1 cellular context compared by ENCODE assay signal in the genomic region with DNA sequence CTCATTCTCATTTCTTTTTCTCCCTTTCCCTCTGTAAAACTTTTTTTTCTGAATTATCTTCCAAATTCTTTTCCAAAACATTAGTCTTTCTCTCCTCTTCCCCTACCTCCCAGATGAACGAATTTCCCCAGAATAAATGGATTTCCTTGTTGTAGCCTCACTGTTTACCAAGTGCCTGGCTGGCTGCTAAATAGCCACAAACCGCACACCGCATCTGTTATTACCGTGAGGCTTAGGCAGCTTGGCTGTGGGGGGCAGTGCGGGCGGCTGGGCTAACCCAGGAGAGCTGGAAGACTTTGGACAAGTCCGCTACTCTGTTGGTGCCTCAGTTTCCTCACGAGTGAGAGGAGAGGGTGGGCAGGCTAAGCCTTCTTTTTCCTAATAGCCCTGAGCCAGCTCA.
TF ChIP-seq lines count a peak whose summit lies in the region.

No MANE protein-coding gene starts in this region.

TF ChIP-seq in HepG2, 621 proteins besides CTCF, POLR2A, EP300 and RAD21:
- TF ChIP-seq ZNF577 (CRISPR knock-in tag; IDR thresholded peaks at IDR 0.05; ENCODE audit: borderline replicate concordance, low read depth) (no peak), MTA3 (CRISPR knock-in tag; IDR thresholded peaks at IDR 0.05) (no peak), PHF8 (CRISPR knock-in tag; IDR thresholded peaks at IDR 0.05) (no peak), ZSCAN9 (CRISPR knock-in tag; IDR thresholded peaks at IDR 0.05; ENCODE audit: borderline replicate concordance) (no peak), SALL2 (CRISPR knock-in tag; IDR thresholded peaks at IDR 0.05) (no peak), EEA1 (CRISPR knock-in tag; IDR thresholded peaks at IDR 0.05; ENCODE audit: borderline replicate concordance) (no peak), ZNF572 (CRISPR knock-in tag; IDR thresholded peaks at IDR 0.05) (no peak), ZFP37 (CRISPR knock-in tag; IDR thresholded peaks at IDR 0.05; ENCODE audit: borderline replicate concordance) (no peak), FOSL2 (CRISPR knock-in tag; IDR thresholded peaks at IDR 0.05) (no peak), MTA1 (CRISPR knock-in tag; IDR thresholded peaks at IDR 0.05; ENCODE audit: borderline replicate concordance) (no peak), ZNF33B (CRISPR knock-in tag; IDR thresholded peaks at IDR 0.05) (no peak), NFE2L1 (CRISPR knock-in tag; IDR thresholded peaks at IDR 0.05; ENCODE audit: borderline replicate concordance) (no peak)
- TF ChIP-seq, protein P1, sequence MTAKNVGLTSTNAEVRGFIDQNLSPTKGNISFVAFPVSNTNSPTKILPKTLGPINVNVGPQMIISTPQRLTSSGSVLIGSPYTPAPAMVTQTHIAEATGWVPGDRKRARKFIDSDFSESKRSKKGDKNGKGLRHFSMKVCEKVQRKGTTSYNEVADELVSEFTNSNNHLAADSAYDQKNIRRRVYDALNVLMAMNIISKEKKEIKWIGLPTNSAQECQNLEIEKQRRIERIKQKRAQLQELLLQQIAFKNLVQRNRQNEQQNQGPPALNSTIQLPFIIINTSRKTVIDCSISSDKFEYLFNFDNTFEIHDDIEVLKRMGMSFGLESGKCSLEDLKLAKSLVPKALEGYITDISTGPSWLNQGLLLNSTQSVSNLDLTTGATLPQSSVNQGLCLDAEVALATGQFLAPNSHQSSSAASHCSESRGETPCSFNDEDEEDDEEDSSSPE (CRISPR knock-in tag; IDR thresholded peaks at IDR 0.05), result no peak
- TF ChIP-seq, protein P2, sequence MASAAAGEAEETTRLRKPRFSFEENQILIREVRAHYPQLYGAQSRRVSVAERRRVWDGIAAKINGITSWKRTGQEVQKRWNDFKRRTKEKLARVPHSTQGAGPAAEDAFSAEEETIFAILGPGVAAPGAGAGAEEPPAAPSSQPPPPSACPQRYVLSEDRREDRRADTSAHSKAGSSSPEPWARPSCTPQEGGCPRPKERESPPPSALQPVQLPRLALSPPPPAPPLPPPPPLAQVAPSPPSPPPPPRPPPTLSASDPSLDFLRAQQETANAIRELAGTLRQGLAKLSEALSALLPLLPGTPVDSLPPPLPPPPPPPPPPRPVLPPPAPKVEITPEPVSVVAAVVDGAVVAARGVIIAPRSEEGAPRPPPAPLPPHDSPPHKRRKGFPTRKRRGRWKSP (CRISPR knock-in tag; IDR thresholded peaks at IDR 0.05), result no peak
- TF ChIP-seq, protein P3, sequence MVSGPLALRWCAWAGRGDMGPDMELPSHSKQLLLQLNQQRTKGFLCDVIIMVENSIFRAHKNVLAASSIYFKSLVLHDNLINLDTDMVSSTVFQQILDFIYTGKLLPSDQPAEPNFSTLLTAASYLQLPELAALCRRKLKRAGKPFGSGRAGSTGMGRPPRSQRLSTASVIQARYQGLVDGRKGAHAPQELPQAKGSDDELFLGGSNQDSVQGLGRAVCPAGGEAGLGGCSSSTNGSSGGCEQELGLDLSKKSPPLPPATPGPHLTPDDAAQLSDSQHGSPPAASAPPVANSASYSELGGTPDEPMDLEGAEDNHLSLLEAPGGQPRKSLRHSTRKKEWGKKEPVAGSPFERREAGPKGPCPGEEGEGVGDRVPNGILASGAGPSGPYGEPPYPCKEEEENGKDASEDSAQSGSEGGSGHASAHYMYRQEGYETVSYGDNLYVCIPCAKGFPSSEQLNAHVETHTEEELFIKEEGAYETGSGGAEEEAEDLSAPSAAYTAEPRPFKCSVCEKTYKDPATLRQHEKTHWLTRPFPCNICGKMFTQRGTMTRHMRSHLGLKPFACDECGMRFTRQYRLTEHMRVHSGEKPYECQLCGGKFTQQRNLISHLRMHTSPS (CRISPR knock-in tag; IDR thresholded peaks at IDR 0.05; ENCODE audit: low read depth), result no peak
- TF ChIP-seq, protein P4, sequence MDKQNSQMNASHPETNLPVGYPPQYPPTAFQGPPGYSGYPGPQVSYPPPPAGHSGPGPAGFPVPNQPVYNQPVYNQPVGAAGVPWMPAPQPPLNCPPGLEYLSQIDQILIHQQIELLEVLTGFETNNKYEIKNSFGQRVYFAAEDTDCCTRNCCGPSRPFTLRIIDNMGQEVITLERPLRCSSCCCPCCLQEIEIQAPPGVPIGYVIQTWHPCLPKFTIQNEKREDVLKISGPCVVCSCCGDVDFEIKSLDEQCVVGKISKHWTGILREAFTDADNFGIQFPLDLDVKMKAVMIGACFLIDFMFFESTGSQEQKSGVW (CRISPR knock-in tag; IDR thresholded peaks at IDR 0.05; ENCODE audit: borderline replicate concordance), result no peak
